Comparison of ENCODE assay signal across 24 cellular contexts in genomic region chr10:43795639-43796038, GRCh38.
DNase-seq lines count a peak whose midpoint lies in the region; ATAC-seq and TF ChIP-seq lines count a peak whose summit lies in the region.
"Had no signal": no experiment of that assay in that cellular context is flagged by ENCODE, and none has a peak within 500 bp of the region (broad histone marks: within the 10 kb centered on the region; RNA-seq: fewer than 3 reads in every experiment).

No MANE protein-coding gene starts in this region.

- no peaks in the 10 kb centered on the region for H3K79me2 ChIP-seq in MM.1S (ENCODE audit: low read length)

- no peak overlapping the region for H3K4me3 Mint-ChIP-seq in endodermal cell
- H3K4me3 Mint-ChIP-seq: CD14-positive monocyte; CD4-positive, alpha-beta memory T cell; CD4-positive, CD25-positive, alpha-beta regulatory T cell; CD8-positive, alpha-beta memory T cell had no signal

- DNase-seq in MM.1S (peak; percentile 65), endodermal cell (peak; percentile 20), posterior vena cava (ENCODE audit: low spot score) (peak; percentile 56), anterior cingulate cortex (lab: John Stamatoyannopoulos, UW) (no peak)
- DNase-seq in activated effector memory CD4-positive, alpha-beta T cell treated with Interleukin-2 at 50 U/mL for 16 hours: no peak
- DNase-seq: 8988T; ACHN; BE2C; C1 segment of cervical spinal cord; CD4-positive, alpha-beta memory T cell; CD4-positive, CD25-positive, alpha-beta regulatory T cell; CD8-positive, alpha-beta memory T cell; COR-L47; DMS 273 treated with DMSO at 0.1 percent for 48 hours; DMS153; DMS53; DMS79; DND-41; EL; GDM1 had no signal

- H3K4me1 ChIP-seq in MM.1S (ENCODE audit: low read length): peaks cover 8% of the 10 kb centered on the region
- no peaks in the 10 kb centered on the region for H3K4me1 ChIP-seq in endodermal cell (ENCODE audit: control insufficient read depth, insufficient read depth, low read length)

- no peak overlapping the region for H2AFZ ChIP-seq in MM.1S (ENCODE audit: low read length)

- intact Hi-C loops in posterior vena cava (cut with DNase I): no loop called here

- no peak for ATAC-seq in GM18870 (IDR thresholded peaks at IDR 0.05; ENCODE audit: unreplicated experiment)
- ATAC-seq: GM12878 had no signal

- TF ChIP-seq CTCF in MM.1S (IDR thresholded peaks at IDR 0.05; ENCODE audit: low read length) (no peak), endodermal cell (conservative IDR thresholded peaks at IDR 0.05) (no peak)

- no peaks in the 10 kb centered on the region for H3K9me3 ChIP-seq in MM.1S (replicated peaks; ENCODE audit: insufficient read depth, low read length)
- no peaks in the 10 kb centered on the region for H3K9me3 ChIP-seq in endodermal cell (ENCODE audit: control insufficient read depth, low read length)
- H3K9me3 ChIP-seq: BE2C, BLaER1 had no signal

- H3K9me3 Mint-ChIP-seq in endodermal cell: no peaks in the 10 kb centered on the region
- H3K9me3 Mint-ChIP-seq: CD4-positive, alpha-beta memory T cell; CD8-positive, alpha-beta memory T cell had no signal

- no peaks in the 10 kb centered on the region for H3K27me3 ChIP-seq in MM.1S (replicated peaks; ENCODE audit: insufficient read depth, low read length)
- H3K27me3 ChIP-seq in endodermal cell (ENCODE audit: control insufficient read depth, insufficient read depth, low read length, poor library complexity, severe bottlenecking): no peaks in the 10 kb centered on the region
- H3K27me3 ChIP-seq: BE2C, BLaER1 had no signal

- peak overlapping the region; percentile 7; the same call in 1 of the 2 replicates for H3K27ac ChIP-seq in MM.1S (ENCODE audit: low read length)
- no peak overlapping the region for H3K27ac ChIP-seq in endodermal cell (ENCODE audit: low read depth, low read length)
- H3K27ac ChIP-seq: BLaER1 had no signal

- H3K9ac ChIP-seq in MM.1S (ENCODE audit: low read length): no peak overlapping the region
- H3K9ac ChIP-seq in endodermal cell (ENCODE audit: extremely low read depth, low read length, poor library complexity, severe bottlenecking): no peak overlapping the region
- H3K9ac ChIP-seq: BLaER1 had no signal

- H3K4me2 ChIP-seq in MM.1S (ENCODE audit: low read depth, low read length): no peak overlapping the region
- H3K4me2 ChIP-seq: BLaER1 had no signal

- no peaks in the 10 kb centered on the region for H3K36me3 Mint-ChIP-seq in endodermal cell (ENCODE audit: low read depth)
- H3K36me3 Mint-ChIP-seq: CD14-positive monocyte; CD4-positive, alpha-beta memory T cell; CD4-positive, CD25-positive, alpha-beta regulatory T cell had no signal

- H3K36me3 ChIP-seq in MM.1S (replicated peaks; ENCODE audit: insufficient read depth, low read length): no peaks in the 10 kb centered on the region
- H3K36me3 ChIP-seq in endodermal cell (ENCODE audit: control insufficient read depth, insufficient read depth, low read length): no peaks in the 10 kb centered on the region
- H3K36me3 ChIP-seq: BE2C, BLaER1 had no signal

- H3K4me3 ChIP-seq in MM.1S (ENCODE audit: low read length) (no peak overlapping the region), endodermal cell (ENCODE audit: low read length) (no peak overlapping the region)
- H3K4me3 ChIP-seq: BLaER1, GM12878 had no signal

- WGBS in endodermal cell (ENCODE audit: insufficient coverage in 1 of 2, insufficient read length in 1 of 2), 2 experiments: 90 to 91% methylated on average over 2 to 4 of the region's 4 CpGs

- no peaks in the 10 kb centered on the region for H4K20me1 ChIP-seq in MM.1S (ENCODE audit: insufficient read depth, low read length)
- H4K20me1 ChIP-seq: BLaER1 had no signal

- no peaks in the 10 kb centered on the region for H3K9me2 ChIP-seq in MM.1S (replicated peaks; ENCODE audit: insufficient read depth, low read length)

- H3K27me3 Mint-ChIP-seq in endodermal cell (ENCODE audit: insufficient read depth): no peaks in the 10 kb centered on the region

- no peaks in the 10 kb centered on the region for H3F3A ChIP-seq in MM.1S (ENCODE audit: insufficient read depth, low read length)

- H3K27ac Mint-ChIP-seq in endodermal cell: no peak overlapping the region
- H3K27ac Mint-ChIP-seq: CD14-positive monocyte; CD4-positive, alpha-beta memory T cell; CD4-positive, CD25-positive, alpha-beta regulatory T cell; CD8-positive, alpha-beta memory T cell had no signal

- no peaks in the 10 kb centered on the region for H3K4me1 Mint-ChIP-seq in endodermal cell
- H3K4me1 Mint-ChIP-seq: CD4-positive, alpha-beta memory T cell; CD8-positive, alpha-beta memory T cell had no signal

Comparison
In these comparisons a context has a peak if more than half of its experiments do, and no peak if none do; other contexts are left out.
1. DNase-seq: peak in MM.1S (single experiment), endodermal cell (single experiment) and posterior vena cava (single experiment); none in activated effector memory CD4-positive, alpha-beta T cell treated with Interleukin-2 at 50 U/mL for 16 hours (single experiment) and anterior cingulate cortex (0 of 58).